In genomic region chr9:116910201-116910600, GRCh38 we compare ENCODE assay signal across 2 cellular contexts.
A peak's percentile ranks its signal among the peaks of the same experiment; 100 is the strongest.
TF ChIP-seq lines count a peak whose summit lies in the region.

No MANE protein-coding gene starts in this region.

TF ChIP-seq in IMR-90, 13 proteins besides CTCF, POLR2A, EP300 and RAD21:
- TF ChIP-seq CHD1 (IDR thresholded peaks at IDR 0.05; ENCODE audit: low read depth, low read length) (no peak), RFX5 (IDR thresholded peaks at IDR 0.05; ENCODE audit: low read depth, low read length) (no peak), SMC3 (IDR thresholded peaks at IDR 0.05; ENCODE audit: low read depth, low read length) (no peak), RCOR1 (IDR thresholded peaks at IDR 0.05; ENCODE audit: insufficient replicate concordance, low read length) (no peak), MAFK (IDR thresholded peaks at IDR 0.05; ENCODE audit: low read depth, low read length) (no peak), CEBPB (IDR thresholded peaks at IDR 0.05; ENCODE audit: low read depth, low read length) (no peak), NFE2L2 (IDR thresholded peaks at IDR 0.05; ENCODE audit: low read depth, low read length) (no peak), FOS (IDR thresholded peaks at IDR 0.05; ENCODE audit: low read depth, low read length) (no peak), MAZ (IDR thresholded peaks at IDR 0.05; ENCODE audit: borderline replicate concordance, low read depth, low read length) (no peak), MXI1 (IDR thresholded peaks at IDR 0.05; ENCODE audit: borderline replicate concordance, low read depth, low read length) (no peak), BHLHE40 (IDR thresholded peaks at IDR 0.05; ENCODE audit: low read depth, low read length) (no peak)
- TF ChIP-seq, protein P1, sequence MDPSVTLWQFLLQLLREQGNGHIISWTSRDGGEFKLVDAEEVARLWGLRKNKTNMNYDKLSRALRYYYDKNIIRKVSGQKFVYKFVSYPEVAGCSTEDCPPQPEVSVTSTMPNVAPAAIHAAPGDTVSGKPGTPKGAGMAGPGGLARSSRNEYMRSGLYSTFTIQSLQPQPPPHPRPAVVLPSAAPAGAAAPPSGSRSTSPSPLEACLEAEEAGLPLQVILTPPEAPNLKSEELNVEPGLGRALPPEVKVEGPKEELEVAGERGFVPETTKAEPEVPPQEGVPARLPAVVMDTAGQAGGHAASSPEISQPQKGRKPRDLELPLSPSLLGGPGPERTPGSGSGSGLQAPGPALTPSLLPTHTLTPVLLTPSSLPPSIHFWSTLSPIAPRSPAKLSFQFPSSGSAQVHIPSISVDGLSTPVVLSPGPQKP (IDR thresholded peaks at IDR 0.05; ENCODE audit: borderline replicate concordance, low read depth, low read length) = no peak
- TF ChIP-seq, protein P2, sequence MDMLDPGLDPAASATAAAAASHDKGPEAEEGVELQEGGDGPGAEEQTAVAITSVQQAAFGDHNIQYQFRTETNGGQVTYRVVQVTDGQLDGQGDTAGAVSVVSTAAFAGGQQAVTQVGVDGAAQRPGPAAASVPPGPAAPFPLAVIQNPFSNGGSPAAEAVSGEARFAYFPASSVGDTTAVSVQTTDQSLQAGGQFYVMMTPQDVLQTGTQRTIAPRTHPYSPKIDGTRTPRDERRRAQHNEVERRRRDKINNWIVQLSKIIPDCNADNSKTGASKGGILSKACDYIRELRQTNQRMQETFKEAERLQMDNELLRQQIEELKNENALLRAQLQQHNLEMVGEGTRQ (IDR thresholded peaks at IDR 0.05; ENCODE audit: low read depth, low read length) = no peak

TF ChIP-seq in GM12878, 131 proteins besides CTCF, POLR2A, EP300 and RAD21:
- peak; percentile 22; the same call in 1 of the 2 replicates for TF ChIP-seq SMC3 (IDR thresholded peaks at IDR 0.05; ENCODE audit: borderline replicate concordance, low read length)
- no peak for TF ChIP-seq FOXM1 (IDR thresholded peaks at IDR 0.05; ENCODE audit: low read depth, low read length)
